ENCODE assay signal across 22 cellular contexts in the genomic region with DNA sequence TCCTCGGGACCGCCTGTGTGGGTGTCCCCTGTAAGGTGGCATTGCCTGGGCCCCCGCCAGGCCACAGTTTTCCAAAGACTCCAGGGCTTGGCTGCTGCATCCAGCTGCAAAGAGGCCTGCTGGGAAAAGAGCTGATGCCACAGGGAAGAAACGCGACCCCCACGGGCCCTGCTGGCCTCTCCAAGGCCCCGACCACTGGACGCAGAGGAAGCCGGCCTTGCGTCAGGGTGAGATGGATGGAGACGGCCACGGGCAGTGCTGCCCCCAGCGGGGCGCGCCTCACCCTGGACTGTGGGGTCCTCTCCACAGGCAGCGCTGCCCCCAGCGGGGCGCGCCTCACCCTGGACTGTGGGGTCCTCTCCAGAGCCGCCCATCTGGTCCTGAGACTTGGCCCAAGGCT. TPM values are rescaled to one million over a fixed set of nuclear protein-coding genes. Genes with fewer than 3 reads are reported as not detected.
A peak's percentile ranks its signal among the peaks of the same experiment; 100 is the strongest.
DNase-seq lines count a peak whose midpoint lies in the region; ATAC-seq, FAIRE-seq and TF ChIP-seq lines count a peak whose summit lies in the region.
"Had no signal": no experiment of that assay in that cellular context is flagged by ENCODE, and none has a peak within 500 bp of the region (broad histone marks: within the 10 kb centered on the region; RNA-seq: fewer than 3 reads in every experiment).

No MANE protein-coding gene starts in this region.

- H3K36me3 ChIP-seq in right atrium auricular region (no peaks in the 10 kb centered on the region), HepG2 (replicated peaks in 1 of 2; ENCODE audit: control insufficient read depth in 1 of 2, insufficient read depth in 2 of 2, low read length in 2 of 2) (no peaks in the 10 kb centered on the region), right lobe of liver (no peaks in the 10 kb centered on the region)
- H3K36me3 ChIP-seq: BLaER1 had no signal

- CTCF ChIA-PET in HepG2 (lab: Yijun Ruan, JAX; ENCODE audit: low intra/inter-chr PET ratio, low total read pairs): no interaction called here

- no peaks in the 10 kb centered on the region for H3K79me2 ChIP-seq in HepG2 (ENCODE audit: insufficient read depth, low read length)

- FAIRE-seq in HepG2 (lab: Jason Lieb, UNC): no peak
- FAIRE-seq: G401.6, GM12878, GM19239, H1 had no signal

- H3K9me3 ChIP-seq in right atrium auricular region: no peaks in the 10 kb centered on the region
- H3K9me3 ChIP-seq in HepG2 (ENCODE audit: low read length): no peaks in the 10 kb centered on the region
- H3K9me3 ChIP-seq in right lobe of liver: no peaks in the 10 kb centered on the region
- no peaks in the 10 kb centered on the region for H3K9me3 ChIP-seq in right cardiac atrium (ENCODE audit: control insufficient read depth, low read length)
- H3K9me3 ChIP-seq: BLaER1, Caco-2 had no signal

- no peak overlapping the region for H3K4me2 ChIP-seq in HepG2 (ENCODE audit: low read depth, low read length)
- H3K4me2 ChIP-seq: BLaER1 had no signal

- intact Hi-C loops in Right ventricle myocardium superior (cut with DNase I): no loop called here
- intact Hi-C loops in HepG2 (cut with micrococcal nuclease; ENCODE audit: unreplicated experiment): no loop called here
- intact Hi-C loops in right lobe of liver (cut with DNase I): loop anchor here (5.0 to 10.0 kb wide), 2 partner anchors 155 to 157 kb away; no protein-coding TSS in a partner anchor
- intact Hi-C loops in right cardiac atrium (cut with DNase I): no loop called here

- no peaks in the 10 kb centered on the region for H4K20me1 ChIP-seq in HepG2 (ENCODE audit: insufficient read depth, low read length)
- H4K20me1 ChIP-seq: BLaER1 had no signal

- TF ChIP-seq POLR2A in HepG2 (IDR thresholded peaks at IDR 0.05; ENCODE audit: insufficient read depth in 1 of 2, low read depth in 2 of 2, low read length in 2 of 2) (no peak), right lobe of liver (IDR thresholded peaks at IDR 0.05) (no peak)

- H3K4me1 ChIP-seq in right atrium auricular region (peaks cover 0 to 19% of the 10 kb centered on the region in 2 donors), HepG2 (ENCODE audit: insufficient read depth, low read length) (peaks cover 70% of the 10 kb centered on the region), right lobe of liver (peaks cover 0 to 43% (median 19%) of the 10 kb centered on the region in 4 donors), right cardiac atrium (ENCODE audit: control insufficient read depth, insufficient read depth, low read length) (no peaks in the 10 kb centered on the region)

- DNase-seq in Right ventricle myocardium superior (peak; percentile 32), right atrium auricular region (ENCODE audit: low spot score) (no peak), HepG2 (ENCODE audit: low spot score) (no peak), right lobe of liver (no peak), right cardiac atrium (peak in 2 of 3 donors; percentile 27 to 41), medulla oblongata (ENCODE audit: extremely low spot score) (no peak)
- DNase-seq: Caco-2; CD4-positive, CD25-positive, alpha-beta regulatory T cell; CD8-positive, alpha-beta T cell; DMS153; DND-41; GM23248; H7; HCEC 1CT had no signal

- no peak overlapping the region for H2AFZ ChIP-seq in HepG2 (ENCODE audit: low read length)
- H2AFZ ChIP-seq: GM23248 had no signal

- TF ChIP-seq EP300 in HepG2 (IDR thresholded peaks at IDR 0.05; ENCODE audit: low read depth in 2 of 2, low read length in 2 of 2) (no peak), HepG2 (CRISPR knock-in tag; IDR thresholded peaks at IDR 0.05; ENCODE audit: borderline replicate concordance) (no peak)

- no TSS peak for BruUV-seq in HepG2 (replicated peaks; lab: Mats Ljungman, UMichigan)

- H3K27me3 ChIP-seq in right atrium auricular region: no peaks in the 10 kb centered on the region
- no peaks in the 10 kb centered on the region; a peak in 1 of 5 replicates for H3K27me3 ChIP-seq in HepG2 (ENCODE audit: control insufficient read depth in 1 of 2, insufficient read depth in 2 of 2, low read length in 2 of 2)
- no peaks in the 10 kb centered on the region for H3K27me3 ChIP-seq in right lobe of liver
- no peaks in the 10 kb centered on the region for H3K27me3 ChIP-seq in right cardiac atrium (ENCODE audit: control insufficient read depth, insufficient read depth)

- in situ Hi-C loops in HepG2 (cut with HindIII; ENCODE audit: extremely low pct_ligation_motif_present, low pct_unique_long_range_greater_than_20kb): no loop called here

- H3K27ac ChIP-seq in right atrium auricular region (no peak overlapping the region), HepG2 (ENCODE audit: extremely low read length, insufficient read depth, low read length) (no peak overlapping the region), right lobe of liver (no peak overlapping the region), right cardiac atrium (ENCODE audit: low read length) (no peak overlapping the region)
- H3K27ac ChIP-seq: BLaER1, C4-2B, GM23248 had no signal

- WGBS in HepG2 (ENCODE audit: low lambda C conversion rate): 100% methylated on average over 3 of the region's 20 CpGs
- no CpG with 5 or more reads among the region's 20 CpGs for WGBS in right lobe of liver (ENCODE audit: insufficient coverage, low coverage, low lambda C conversion rate, missing lambda C conversion rate)
- WGBS in right cardiac atrium: no CpG with 5 or more reads among the region's 20 CpGs

- no peak for TF ChIP-seq RAD21 in HepG2 (CRISPR knock-in tag; IDR thresholded peaks at IDR 0.05)

- POLR2A ChIA-PET in HepG2 (lab: Yijun Ruan, JAX): interaction anchor here (2.3 to 2.6 kb wide), 2 partner anchors 25 to 74 kb away, joined by 7 read pairs; no protein-coding TSS in a partner anchor

- ATAC-seq in Right ventricle myocardium superior (ENCODE audit: poor library complexity) (no peak), HepG2 (no peak), right lobe of liver (no peak), right cardiac atrium (no peak)
- ATAC-seq: CD8-positive, alpha-beta T cell; GM12878 had no signal

- no peak overlapping the region for H3K9ac ChIP-seq in HepG2 (ENCODE audit: insufficient read depth, low read depth, low read length)
- H3K9ac ChIP-seq: BLaER1, GM23248 had no signal

- H3K4me3 ChIP-seq in right atrium auricular region: no peak overlapping the region
- H3K4me3 ChIP-seq in HepG2 (replicated peaks in 1 of 3; ENCODE audit: insufficient read depth in 1 of 3, low read depth in 2 of 3, low read length in 3 of 3): no peak overlapping the region
- H3K4me3 ChIP-seq in right lobe of liver: no peak overlapping the region
- no peak overlapping the region for H3K4me3 ChIP-seq in right cardiac atrium (ENCODE audit: low read length)
- H3K4me3 ChIP-seq: BLaER1, GM12878, GM23248 had no signal

- TF ChIP-seq CTCF in right atrium auricular region (IDR thresholded peaks at IDR 0.05) (no peak), HepG2 (CRISPR knock-in tag; IDR thresholded peaks at IDR 0.05) (no peak), right lobe of liver (IDR thresholded peaks at IDR 0.05) (no peak)

RNA-seq across cellular contexts. Expression of a gene that starts 21.3 kb away (rescaled TPM):
- total RNA-seq in Right ventricle myocardium superior (not detected), right atrium auricular region (not detected), HepG2 (2016; rRNA removed; fragmentation: Illumina TruSeq; extraction: Trizol) (0.02 TPM in 1 of 2 replicates, not detected in the other), right lobe of liver (under 1 TPM; 0.12 to 0.93 (median 0.41) TPM), right cardiac atrium (not detected)
- not detected in 2 replicates for total RNA-seq in HepG2 (2016; cell fraction: cytosol; rRNA removed; fragmentation: Illumina TruSeq; extraction: Trizol; ENCODE audit: low read depth)
- 0.06 TPM in 1 of 2 replicates, not detected in the other for total RNA-seq in HepG2 (2016; cell fraction: insoluble cytoplasmic fraction; rRNA removed; fragmentation: Illumina TruSeq; extraction: Trizol)
- total RNA-seq in HepG2 (2016; cell fraction: membrane; rRNA removed; fragmentation: Illumina TruSeq; extraction: Trizol): not detected in 2 replicates
- not detected in 2 replicates for total RNA-seq in HepG2 (2016; cell fraction: nucleus; rRNA removed; fragmentation: Illumina TruSeq; extraction: Trizol)
- polyA plus RNA-seq in HepG2 (2011; rRNA removed) (0.01 TPM in 1 of 2 replicates, not detected in the other), right cardiac atrium (not detected)
- polyA plus RNA-seq in HepG2 (2011; cell fraction: cytosol; rRNA removed): 0.01 TPM in 1 of 2 replicates, not detected in the other
- polyA plus RNA-seq in HepG2 (2011; cell fraction: nucleus; rRNA removed): 0.06 and 0.07 TPM in 2 replicates
- not detected in 2 replicates for polyA plus RNA-seq in HepG2 (2012)
- not detected in 2 replicates for polyA plus RNA-seq in HepG2 (2016; cell fraction: cytosol; fragmentation: Illumina TruSeq; extraction: Trizol; ENCODE audit: low read depth)
- not detected in 2 replicates for polyA plus RNA-seq in HepG2 (2016; cell fraction: insoluble cytoplasmic fraction; fragmentation: Illumina TruSeq; extraction: Trizol; ENCODE audit: low read depth)
- polyA plus RNA-seq in HepG2 (2016; cell fraction: membrane; fragmentation: Illumina TruSeq; extraction: Trizol; ENCODE audit: low read depth): not detected in 2 replicates
- polyA plus RNA-seq in HepG2 (2016; cell fraction: nucleus; fragmentation: Illumina TruSeq; extraction: Trizol; ENCODE audit: insufficient read depth, low read depth): 0.08 TPM in 1 of 2 replicates, not detected in the other
- polyA minus RNA-seq in HepG2 (2011; rRNA and poly(A)+ RNA removed; ENCODE audit: low replicate concordance): 0.02 and 0.12 TPM in 2 replicates
- polyA minus RNA-seq in HepG2 (2011; cell fraction: cytosol; rRNA and poly(A)+ RNA removed): 0.09 TPM in 1 of 2 replicates, not detected in the other
- polyA minus RNA-seq in HepG2 (2011; cell fraction: nucleus; rRNA and poly(A)+ RNA removed): not detected in 2 replicates
- total RNA-seq: A172; A673; CD4-positive, CD25-positive, alpha-beta regulatory T cell; CD8-positive, alpha-beta T cell; GM23248; H1 had no signal
- polyA plus RNA-seq: CD4-positive, CD25-positive, alpha-beta regulatory T cell; GM23248 had no signal

RNA-seq across cellular contexts. Expression of a gene that starts 45.1 kb away (rescaled TPM):
- not detected for total RNA-seq in Right ventricle myocardium superior
- not detected for total RNA-seq in right atrium auricular region
- not detected in 2 replicates for total RNA-seq in HepG2 (2016; rRNA removed; fragmentation: Illumina TruSeq; extraction: Trizol)
- total RNA-seq in HepG2 (2016; cell fraction: cytosol; rRNA removed; fragmentation: Illumina TruSeq; extraction: Trizol; ENCODE audit: low read depth): not detected in 2 replicates
- not detected in 2 replicates for total RNA-seq in HepG2 (2016; cell fraction: insoluble cytoplasmic fraction; rRNA removed; fragmentation: Illumina TruSeq; extraction: Trizol)
- total RNA-seq in HepG2 (2016; cell fraction: membrane; rRNA removed; fragmentation: Illumina TruSeq; extraction: Trizol): not detected in 2 replicates
- not detected in 2 replicates for total RNA-seq in HepG2 (2016; cell fraction: nucleus; rRNA removed; fragmentation: Illumina TruSeq; extraction: Trizol)
- not detected in 2 replicates for polyA plus RNA-seq in HepG2 (2011; rRNA removed)
- not detected in 2 replicates for polyA plus RNA-seq in HepG2 (2011; cell fraction: cytosol; rRNA removed)
- polyA plus RNA-seq in HepG2 (2011; cell fraction: nucleus; rRNA removed): not detected in 2 replicates
- polyA plus RNA-seq in HepG2 (2012): not detected in 2 replicates
- not detected in 2 replicates for polyA plus RNA-seq in HepG2 (2016; cell fraction: cytosol; fragmentation: Illumina TruSeq; extraction: Trizol; ENCODE audit: low read depth)
- polyA plus RNA-seq in HepG2 (2016; cell fraction: insoluble cytoplasmic fraction; fragmentation: Illumina TruSeq; extraction: Trizol; ENCODE audit: low read depth): not detected in 2 replicates
- polyA plus RNA-seq in HepG2 (2016; cell fraction: membrane; fragmentation: Illumina TruSeq; extraction: Trizol; ENCODE audit: low read depth): not detected in 2 replicates
- not detected in 2 replicates for polyA plus RNA-seq in HepG2 (2016; cell fraction: nucleus; fragmentation: Illumina TruSeq; extraction: Trizol; ENCODE audit: insufficient read depth, low read depth)
- polyA minus RNA-seq in HepG2 (2011; rRNA and poly(A)+ RNA removed; ENCODE audit: low replicate concordance): not detected in 2 replicates
- not detected in 2 replicates for polyA minus RNA-seq in HepG2 (2011; cell fraction: cytosol; rRNA and poly(A)+ RNA removed)
- not detected in 2 replicates for polyA minus RNA-seq in HepG2 (2011; cell fraction: nucleus; rRNA and poly(A)+ RNA removed)
- not detected for total RNA-seq in right lobe of liver
- total RNA-seq in right cardiac atrium: not detected
- polyA plus RNA-seq in right cardiac atrium: not detected
- total RNA-seq: A172; A673; Caco-2; CD4-positive, CD25-positive, alpha-beta regulatory T cell; CD8-positive, alpha-beta T cell; GM12878; GM23248; H1; H7 had no signal
- polyA plus RNA-seq: CD4-positive, CD25-positive, alpha-beta regulatory T cell; GM12878; GM23248; H1 had no signal

Comparison
In these comparisons a context has a peak if more than half of its experiments do, and no peak if none do; other contexts are left out.
1. DNase-seq: peak in Right ventricle myocardium superior (single experiment) and right cardiac atrium (2 of 3); none in right atrium auricular region (single experiment), HepG2 (single experiment), right lobe of liver (0 of 3) and medulla oblongata (single experiment).
2. intact Hi-C loops: an anchor here in right lobe of liver (5.0 to 10.0 kb wide); none called in Right ventricle myocardium superior, HepG2 and right cardiac atrium.